In the genomic region with DNA sequence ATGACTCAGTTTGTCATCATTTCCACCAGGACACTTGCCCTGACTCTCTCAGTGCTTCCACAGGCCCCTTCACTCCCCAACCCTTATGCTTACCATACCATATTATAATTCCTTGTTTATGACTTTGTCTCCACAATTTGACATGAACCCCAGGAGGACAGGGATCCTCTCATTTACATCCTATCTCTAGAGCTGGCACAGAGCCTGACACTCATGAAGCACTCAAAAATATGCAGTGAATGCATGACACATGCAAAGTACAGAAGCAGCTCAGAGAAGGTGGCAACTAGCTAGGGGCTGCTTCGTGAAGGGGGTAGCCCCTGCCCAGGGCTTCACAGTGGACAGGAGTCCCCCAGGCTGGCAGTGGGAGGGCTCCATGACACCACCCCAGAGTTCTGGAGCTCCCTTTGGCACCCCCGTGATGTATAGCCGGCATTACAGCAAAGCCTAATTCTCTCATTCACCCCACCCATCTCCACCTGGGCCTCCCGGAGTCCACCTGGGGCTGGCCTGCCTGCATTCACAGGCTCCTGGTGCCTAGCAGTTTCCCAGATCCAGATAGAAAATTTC, we compare ENCODE assay signal across 24 cellular contexts.
"Had no signal": no experiment of that assay in that cellular context is flagged by ENCODE, and none has a peak within 500 bp of the region (broad histone marks: within the 10 kb centered on the region; RNA-seq: fewer than 3 reads in every experiment).

No MANE protein-coding gene starts in this region.

- H3K27ac ChIP-seq: esophagus squamous epithelium, left lung, parathyroid adenoma, right lobe of liver, testis, tibial artery had no signal

- H3K9me3 ChIP-seq: esophagus squamous epithelium, left lung, mucosa of descending colon, right lobe of liver, testis, tibial artery had no signal

- H3K36me3 ChIP-seq: esophagus squamous epithelium, left lung, right lobe of liver, tibial artery had no signal

- H3K36me3 Mint-ChIP-seq: mesothelial cell of epicardium; naive B cell; natural killer cell treated with Interleukin-12 subunit alpha and Interleukin-12 subunit beta and Interleukin-15 and Interleukin-18, amount 100 ng/mL, for 72 hours; stimulated activated effector memory CD8-positive, alpha-beta T cell treated with anti-CD3 and anti-CD28 coated beads, Interleukin-12 subunit alpha, Interleukin-12 subunit beta, amount 100 ng/mL, for 72 hours; type B pancreatic cell had no signal

- H3K4me1 Mint-ChIP-seq: mesothelial cell of epicardium; naive B cell; neural crest cell; stimulated activated effector memory CD8-positive, alpha-beta T cell treated with anti-CD3 and anti-CD28 coated beads, Interleukin-12 subunit alpha, Interleukin-12 subunit beta, amount 100 ng/mL, for 72 hours had no signal

- H3K4me3 ChIP-seq: dorsolateral prefrontal cortex, esophagus squamous epithelium, left lung, mucosa of descending colon, right lobe of liver, testis, tibial artery had no signal

- H3K9me3 Mint-ChIP-seq: mesothelial cell of epicardium; naive B cell; natural killer cell treated with Interleukin-12 subunit alpha and Interleukin-12 subunit beta and Interleukin-15 and Interleukin-18, amount 100 ng/mL, for 72 hours; neural crest cell; stimulated activated effector memory CD8-positive, alpha-beta T cell treated with anti-CD3 and anti-CD28 coated beads, Interleukin-12 subunit alpha, Interleukin-12 subunit beta, amount 100 ng/mL, for 72 hours; type B pancreatic cell had no signal

- H3K27ac Mint-ChIP-seq: mesothelial cell of epicardium; naive B cell; natural killer cell treated with Interleukin-12 subunit alpha and Interleukin-12 subunit beta and Interleukin-15 and Interleukin-18, amount 100 ng/mL, for 72 hours; progenitor cell of endocrine pancreas; stimulated activated effector memory CD8-positive, alpha-beta T cell treated with anti-CD3 and anti-CD28 coated beads, Interleukin-12 subunit alpha, Interleukin-12 subunit beta, amount 100 ng/mL, for 72 hours; type B pancreatic cell had no signal

- H3K4me3 Mint-ChIP-seq: mesothelial cell of epicardium; natural killer cell treated with Interleukin-12 subunit alpha and Interleukin-12 subunit beta and Interleukin-15 and Interleukin-18, amount 100 ng/mL, for 72 hours; neural crest cell; stimulated activated effector memory CD8-positive, alpha-beta T cell treated with anti-CD3 and anti-CD28 coated beads, Interleukin-12 subunit alpha, Interleukin-12 subunit beta, amount 100 ng/mL, for 72 hours; type B pancreatic cell had no signal

- H3K4me1 ChIP-seq: esophagus squamous epithelium, parathyroid adenoma, right lobe of liver, testis, tibial artery had no signal

- DNase-seq: cerebellar nuclear complex; dorsolateral prefrontal cortex; effector memory CD4-positive, alpha-beta T cell; erythroblast; esophagus squamous epithelium; kidney; left lung; mesenchymal stem cell; mucosa of descending colon; naive B cell; right lobe of liver; stimulated activated CD4-positive, alpha-beta T cell treated with anti-CD3 and anti-CD28 coated beads, Interleukin-2, amount 100 ng/mL, for 24 hours; stimulated activated CD4-positive, alpha-beta T cell treated with anti-CD3 and anti-CD28 coated beads, Interleukin-4, amount 100 ng/mL, for 24 hours; stimulated activated naive CD4-positive, alpha-beta T cell treated with Interleukin-2 at 50 U/mL for 16 hours; substantia nigra; tibial artery had no signal

- H3K27me3 ChIP-seq: dorsolateral prefrontal cortex, right lobe of liver, testis had no signal

- ATAC-seq: left lung; mucosa of descending colon; natural killer cell treated with Interleukin-12 subunit alpha and Interleukin-12 subunit beta and Interleukin-15 and Interleukin-18, amount 100 ng/mL, for 72 hours; right lobe of liver; stimulated activated effector memory CD8-positive, alpha-beta T cell treated with anti-CD3 and anti-CD28 coated beads, Interleukin-12 subunit alpha, Interleukin-12 subunit beta, amount 100 ng/mL, for 72 hours had no signal
